ENCODE assay signal across 20 cellular contexts in genomic region chr17:28686296-28686695, GRCh38. TPM values are rescaled to one million over a fixed set of nuclear protein-coding genes. Genes with fewer than 3 reads are reported as not detected.
DNase-seq lines count a peak whose midpoint lies in the region; TF ChIP-seq lines count a peak whose summit lies in the region.
"Had no signal": no experiment of that assay in that cellular context is flagged by ENCODE, and none has a peak within 500 bp of the region (broad histone marks: within the 10 kb centered on the region; RNA-seq: fewer than 3 reads in every experiment).

No MANE protein-coding gene starts in this region.

- no peak overlapping the region for H3K27ac Mint-ChIP-seq in osteocyte (ENCODE audit: unreplicated experiment)
- H3K27ac Mint-ChIP-seq: CD4-positive, alpha-beta memory T cell; HFFc6 had no signal

- H3K4me1 Mint-ChIP-seq in osteocyte (ENCODE audit: unreplicated experiment): no peaks in the 10 kb centered on the region

- no peak overlapping the region for H3K4me3 Mint-ChIP-seq in osteocyte (ENCODE audit: unreplicated experiment)
- H3K4me3 Mint-ChIP-seq: CD4-positive, alpha-beta memory T cell; HFFc6 had no signal

- DNase-seq in G401 (ENCODE audit: low spot score): peak; percentile 37
- DNase-seq in NCI-H524 (lab: John Stamatoyannopoulos, UW): peak; percentile 77 to 90
- no peak for DNase-seq in caudate nucleus (lab: John Stamatoyannopoulos, UW)
- DNase-seq in activated CD8-positive, alpha-beta memory T cell treated with anti-CD3 and anti-CD28 coated beads, Interleukin-2, amount 50 U/mL, for 4 hours: no peak
- no peak for DNase-seq in osteocyte (ENCODE audit: extremely low spot score, unreplicated experiment)
- DNase-seq in OCI-LY7 (ENCODE audit: low spot score): no peak
- no peak for DNase-seq in SIG-M5 (lab: John Stamatoyannopoulos, UW)
- DNase-seq: Calu3; CD4-positive, alpha-beta memory T cell; DMS79 treated with DMSO at 0.1 percent for 48 hours; H7; HFFc6; NCI-H1417 treated with DMSO at 0.1 percent for 48 hours; NCI-H187 treated with DMSO at 0.1 percent for 48 hours; NCI-H446; NCI-H748 treated with DMSO at 0.1 percent for 48 hours; PC-3; RPMI8226 had no signal

- H3K27ac ChIP-seq in caudate nucleus (ENCODE audit: low read depth, low read length): peak overlapping the region; percentile 77
- peak overlapping the region; percentile 76 for H3K27ac ChIP-seq in layer of hippocampus (ENCODE audit: low read depth, low read length)
- H3K27ac ChIP-seq in OCI-LY7 (ENCODE audit: low read depth, low read length, poor library complexity, severe bottlenecking): no peak overlapping the region
- H3K27ac ChIP-seq: BLaER1 had no signal

- in situ Hi-C loops in G401 (cut with HindIII; ENCODE audit: low sequenced_read_pairs): no loop called here

- H3K27me3 Mint-ChIP-seq in osteocyte (ENCODE audit: unreplicated experiment): no peaks in the 10 kb centered on the region
- H3K27me3 Mint-ChIP-seq: CD4-positive, alpha-beta memory T cell had no signal

- intact Hi-C loops in OCI-LY7 (cut with micrococcal nuclease; ENCODE audit: unreplicated experiment): loop anchor here (10.0 kb wide), 1 partner anchor 61 kb away; no protein-coding TSS in a partner anchor

- no peaks in the 10 kb centered on the region for H4K20me1 ChIP-seq in OCI-LY7 (ENCODE audit: insufficient read depth, low read length)

- H3K36me3 Mint-ChIP-seq in osteocyte (ENCODE audit: unreplicated experiment): peaks cover 72% of the 10 kb centered on the region

- H3K9me2 ChIP-seq in OCI-LY7 (ENCODE audit: insufficient read depth, low read length): no peaks in the 10 kb centered on the region

- no peaks in the 10 kb centered on the region for H3K9me3 Mint-ChIP-seq in osteocyte (ENCODE audit: unreplicated experiment)
- H3K9me3 Mint-ChIP-seq: CD4-positive, alpha-beta memory T cell; HFFc6 had no signal

- BruUV-seq in OCI-LY7 (replicated peaks; lab: Mats Ljungman, UMichigan): no TSS peak

- CTCF ChIA-PET in OCI-LY7 (lab: Charles Lee; ENCODE audit: unreplicated experiment): no interaction called here

- TF ChIP-seq CTCF in osteocyte (IDR thresholded peaks at IDR 0.05): no peak
- TF ChIP-seq CTCF in OCI-LY7 (conservative IDR thresholded peaks at IDR 0.05; ENCODE audit: low read length): no peak

- H3K36me3 ChIP-seq in OCI-LY7 (ENCODE audit: insufficient read depth, low read length): peaks cover 97% of the 10 kb centered on the region

- POLR2A ChIA-PET in OCI-LY7 (lab: Charles Lee): interaction anchor here (0.5 kb wide), 1 partner anchor 170 kb away, joined by 3 read pairs; no protein-coding TSS in a partner anchor

- no peaks in the 10 kb centered on the region for H3K27me3 ChIP-seq in layer of hippocampus (ENCODE audit: control insufficient read depth, insufficient read depth, low read length)
- H3K27me3 ChIP-seq: BLaER1 had no signal

- no peak overlapping the region for H3K4me3 ChIP-seq in OCI-LY7 (ENCODE audit: low read depth, low read length, poor library complexity, severe bottlenecking)
- H3K4me3 ChIP-seq: BLaER1 had no signal

- no peaks in the 10 kb centered on the region for H3K4me1 ChIP-seq in OCI-LY7 (ENCODE audit: insufficient read depth, low read length, poor library complexity, severe bottlenecking)

- no peaks in the 10 kb centered on the region for H3K79me2 ChIP-seq in OCI-LY7 (ENCODE audit: insufficient read depth, low read depth, low read length)

- H2AFZ ChIP-seq in OCI-LY7 (ENCODE audit: low read length): no peak overlapping the region

- H3K4me2 ChIP-seq in OCI-LY7 (ENCODE audit: low read length): no peak overlapping the region
- H3K4me2 ChIP-seq: BLaER1 had no signal

- H3K9me3 ChIP-seq in OCI-LY7 (ENCODE audit: low read length): no peaks in the 10 kb centered on the region
- H3K9me3 ChIP-seq: BLaER1 had no signal

RNA-seq across cellular contexts. Expression of gene SUPT6H, which starts 24.3 kb away (rescaled TPM):
- 24.4 and 43.0 TPM in 2 replicates for total RNA-seq in G401 (2014; rRNA removed; shearing (Covaris generic))
- 91.2 and 92.0 TPM in 2 replicates for total RNA-seq in osteocyte
- total RNA-seq in OCI-LY7 (2014; rRNA removed; shearing (Covaris generic)): 32.1 and 33.7 TPM in 2 replicates
- 70.4 and 76.5 TPM in 2 replicates for total RNA-seq in OCI-LY7 (2022)

RNA-seq across cellular contexts. Expression of gene SDF2, which starts 24.6 kb away (rescaled TPM):
- total RNA-seq in G401 (2014; rRNA removed; shearing (Covaris generic)): 57.7 and 73.3 TPM in 2 replicates
- total RNA-seq in osteocyte: 71.0 and 73.0 TPM in 2 replicates
- 31.2 and 31.8 TPM in 2 replicates for total RNA-seq in OCI-LY7 (2014; rRNA removed; shearing (Covaris generic))
- total RNA-seq in OCI-LY7 (2022): 32.9 and 38.6 TPM in 2 replicates

RNA-seq across cellular contexts. Expression of gene PROCA1, which starts 25.4 kb away (rescaled TPM):
- 2.4 and 17.2 TPM in 2 replicates for total RNA-seq in G401 (2014; rRNA removed; shearing (Covaris generic))
- total RNA-seq in osteocyte: 2.1 and 3.0 TPM in 2 replicates
- 4.5 and 11.3 TPM in 2 replicates for total RNA-seq in OCI-LY7 (2014; rRNA removed; shearing (Covaris generic))
- 4.6 and 5.9 TPM in 2 replicates for total RNA-seq in OCI-LY7 (2022)

RNA-seq across cellular contexts. Expression of gene RAB34, which starts 31.4 kb away (rescaled TPM):
- total RNA-seq in G401 (2014; rRNA removed; shearing (Covaris generic)): 373 TPM in 2 replicates
- total RNA-seq in osteocyte: 153 TPM in 2 replicates
- 0.22 TPM in 1 of 2 replicates, not detected in the other for total RNA-seq in OCI-LY7 (2014; rRNA removed; shearing (Covaris generic))
- total RNA-seq in OCI-LY7 (2022): 0.46 and 0.99 TPM in 2 replicates

RNA-seq across cellular contexts. Expression of gene RPL23A, which starts 33.5 kb away (rescaled TPM):
- total RNA-seq in G401 (2014; rRNA removed; shearing (Covaris generic)): 1,133 and 1,289 TPM in 2 replicates
- total RNA-seq in osteocyte (1,390 and 1,395 TPM in 2 replicates), OCI-LY7 (2022) (2,557 and 2,633 TPM in 2 replicates)
- 930 and 1,152 TPM in 2 replicates for total RNA-seq in OCI-LY7 (2014; rRNA removed; shearing (Covaris generic))

Comparison
In these comparisons a context has a peak if more than half of its experiments do, and no peak if none do; other contexts are left out.
1. DNase-seq: peak in G401 (single experiment) and NCI-H524 (2 of 2); none in caudate nucleus (0 of 61), activated CD8-positive, alpha-beta memory T cell treated with anti-CD3 and anti-CD28 coated beads, Interleukin-2, amount 50 U/mL, for 4 hours (single experiment), osteocyte (single experiment), OCI-LY7 (single experiment) and SIG-M5 (single experiment).